8 cellular contexts compared by ENCODE assay signal in genomic region chr4:110631582-110632505, GRCh38. TPM values are rescaled to one million over a fixed set of nuclear protein-coding genes. Genes with fewer than 3 reads are reported as not detected.
DNase-seq lines count a peak whose midpoint lies in the region; ATAC-seq and TF ChIP-seq lines count a peak whose summit lies in the region.

No MANE protein-coding gene starts in this region.

- CTCF ChIA-PET in Calu3 (lab: Charles Lee), result no interaction called here

- no peak for TF ChIP-seq POLR2A in sigmoid colon (IDR thresholded peaks at IDR 0.05)

- in situ Hi-C loops in astrocyte of the spinal cord (cut with HindIII; ENCODE audit: low sequenced_read_pairs), result no loop called here

- TF ChIP-seq EP300 in sigmoid colon (IDR thresholded peaks at IDR 0.05), result no peak

- no peaks in the 10 kb centered on the region for H3K36me3 ChIP-seq in iPS-15b (ENCODE audit: control insufficient read depth, insufficient read depth, low read length)
- no peaks in the 10 kb centered on the region for H3K36me3 ChIP-seq in sigmoid colon

- peak overlapping the region; percentile 77 for H3K4me3 Mint-ChIP-seq in Calu3 (ENCODE audit: low read depth, unreplicated experiment)

- H3K27me3 Mint-ChIP-seq in Calu3 (ENCODE audit: unreplicated experiment), result no peaks in the 10 kb centered on the region

- H3K27me3 ChIP-seq in iPS-15b (ENCODE audit: control insufficient read depth, insufficient read depth, low read length), result peaks cover 95% of the 10 kb centered on the region
- peaks cover 69 to 100% (median 95%) of the 10 kb centered on the region in 3 donors for H3K27me3 ChIP-seq in sigmoid colon

- peak; percentile 96 for ATAC-seq in HG03342 (IDR thresholded peaks at IDR 0.05; ENCODE audit: unreplicated experiment)

- peak overlapping the region; percentile 15 for H3K27ac Mint-ChIP-seq in Calu3 (ENCODE audit: unreplicated experiment)

- no TSS peak for BruUV-seq in Calu3 (replicated peaks; lab: Mats Ljungman, UMichigan)

- H3K4me1 Mint-ChIP-seq in Calu3 (ENCODE audit: low read depth, unreplicated experiment), result no peaks in the 10 kb centered on the region

- H3K4me3 ChIP-seq in astrocyte of the spinal cord (ENCODE audit: low read depth, low read length) (peak overlapping the region; percentile 32), iPS-15b (ENCODE audit: low read depth, low read length) (peak overlapping the region; percentile 74), sigmoid colon (peak overlapping the region in 2 of 4 donors; percentile 36 to 38)

- peak; percentile 77 for TF ChIP-seq CTCF in Calu3 (IDR thresholded peaks at IDR 0.05; ENCODE audit: unreplicated experiment)
- peak; percentile 81 for TF ChIP-seq CTCF in astrocyte of the spinal cord (IDR thresholded peaks at IDR 0.05; ENCODE audit: low read depth, low read length)
- TF ChIP-seq CTCF in sigmoid colon (IDR thresholded peaks at IDR 0.05), result peak; percentile 47 to 71 (median 56)

- peak; percentile 76 for DNase-seq in Calu3
- DNase-seq in GM19238 (ENCODE audit: insufficient read length, low spot score), result peak; percentile 68
- peak; percentile 87 for DNase-seq in NCI-H82 (lab: John Stamatoyannopoulos, UW)
- DNase-seq in astrocyte of the spinal cord (ENCODE audit: low read depth, low spot score), result peak; percentile 85
- DNase-seq in sigmoid colon, result peak; percentile 76
- no peak for DNase-seq in NCI-H1092 (lab: John Stamatoyannopoulos, UW)

- H3K9me3 Mint-ChIP-seq in Calu3 (ENCODE audit: low read depth, unreplicated experiment), result no peaks in the 10 kb centered on the region

- peaks cover 10% of the 10 kb centered on the region for H3K36me3 Mint-ChIP-seq in Calu3 (ENCODE audit: insufficient read depth, unreplicated experiment)

- H3K4me1 ChIP-seq in iPS-15b (ENCODE audit: control insufficient read depth, insufficient read depth, low read length) (peaks cover 17% of the 10 kb centered on the region), sigmoid colon (peaks cover 0 to 40% (median 27%) of the 10 kb centered on the region in 4 donors)

- H3K9ac ChIP-seq in iPS-15b (ENCODE audit: low read depth, low read length), result no peak overlapping the region

- H3K9me3 ChIP-seq in iPS-15b (ENCODE audit: control insufficient read depth, insufficient read depth, low read length) (no peaks in the 10 kb centered on the region), sigmoid colon (no peaks in the 10 kb centered on the region)

- H3K27ac ChIP-seq in sigmoid colon, result peak overlapping the region in 1 of 4 donors; percentile 91

- WGBS in sigmoid colon, 2 donors, result 3% methylated on average over 63 of the region's 63 CpGs

- intact Hi-C loops in Calu3 (cut with micrococcal nuclease; ENCODE audit: unreplicated experiment), result loop anchor here (1.0 to 10.0 kb wide), 5 partner anchors 327 to 999 kb away; no protein-coding TSS in a partner anchor
- intact Hi-C loops in sigmoid colon (cut with DNase I), result loop anchor here (2.0 to 5.0 kb wide), 2 partner anchors 651 to 1000 kb away; no protein-coding TSS in a partner anchor

RNA-seq across cellular contexts. Expression of gene PITX2, which starts 9.0 kb away (rescaled TPM):
- total RNA-seq in Calu3 (2022), result not detected in 2 replicates
- under 1 TPM in 1 of 4 donors, not detected in 3; 0.95 TPM for total RNA-seq in sigmoid colon
- polyA plus RNA-seq in sigmoid colon, result 1 to 10 TPM in 2 of 3 donors, under 1 TPM in 1; 0.45 to 2.1 (median 1.2) TPM
